1 cellular context compared by ENCODE assay signal in genomic region chr1:28510350-28511223, GRCh38.
TF ChIP-seq lines count a peak whose summit lies in the region.

No MANE protein-coding gene starts in this region.

TF ChIP-seq in HepG2, 621 proteins besides CTCF, POLR2A, EP300 and RAD21 (continued from another document and continues in another):
- TF ChIP-seq MNT (IDR thresholded peaks at IDR 0.05) (no peak), MLLT10 (CRISPR knock-in tag; IDR thresholded peaks at IDR 0.05) (peak; percentile 46; the same call in 1 of the 2 replicates), ZNF598 (CRISPR knock-in tag; IDR thresholded peaks at IDR 0.05; ENCODE audit: borderline replicate concordance) (0 out of 2 replicates have a peak, but pooled peaks have one; percentile 57), HOXA5 (CRISPR knock-in tag; IDR thresholded peaks at IDR 0.05) (0 out of 2 replicates have a peak, but pooled peaks have one; percentile 11), GMEB1 (CRISPR knock-in tag; IDR thresholded peaks at IDR 0.05; ENCODE audit: borderline replicate concordance) (no peak), ZNF678 (CRISPR knock-in tag; IDR thresholded peaks at IDR 0.05) (no peak), ZNF362 (CRISPR knock-in tag; IDR thresholded peaks at IDR 0.05; ENCODE audit: borderline replicate concordance) (no peak), SRSF4 (IDR thresholded peaks at IDR 0.05; ENCODE audit: low read depth, low read length, poor library complexity, severe bottlenecking) (peak; percentile 98), SP2 (CRISPR knock-in tag; IDR thresholded peaks at IDR 0.05) (no peak), MYNN (CRISPR knock-in tag; IDR thresholded peaks at IDR 0.05; ENCODE audit: low read depth) (peak; percentile 32; the same call in 1 of the 2 replicates), ARHGAP35 (CRISPR knock-in tag; IDR thresholded peaks at IDR 0.05; ENCODE audit: borderline replicate concordance) (no peak), ZNF276 (CRISPR knock-in tag; IDR thresholded peaks at IDR 0.05; ENCODE audit: low read depth) (0 out of 2 replicates have a peak, but pooled peaks have one; percentile 11), HNF1A (IDR thresholded peaks at IDR 0.05; ENCODE audit: low read depth) (no peak), HNF1A (CRISPR knock-in tag; IDR thresholded peaks at IDR 0.05; ENCODE audit: borderline replicate concordance) (peak; percentile 41; the same call in 1 of the 2 replicates), ZNF33A (CRISPR knock-in tag; IDR thresholded peaks at IDR 0.05; ENCODE audit: borderline replicate concordance) (no peak), ZFP62 (CRISPR knock-in tag; IDR thresholded peaks at IDR 0.05) (no peak), ZNF7 (CRISPR knock-in tag; IDR thresholded peaks at IDR 0.05) (0 out of 2 replicates have a peak, but pooled peaks have one; percentile 2), RBM22 (optimal IDR thresholded peaks at IDR 0.05; ENCODE audit: low read length) (peak; percentile 100), ZNF136 (CRISPR knock-in tag; IDR thresholded peaks at IDR 0.05; ENCODE audit: low read depth) (0 out of 2 replicates have a peak, but pooled peaks have one; percentile 47), ZSCAN29 (CRISPR knock-in tag; conservative IDR thresholded peaks at IDR 0.05) (no peak), ZNF670 (CRISPR knock-in tag; IDR thresholded peaks at IDR 0.05; ENCODE audit: borderline replicate concordance) (no peak), ZNF841 (CRISPR knock-in tag; IDR thresholded peaks at IDR 0.05; ENCODE audit: borderline replicate concordance) (no peak), CC2D1A (CRISPR knock-in tag; IDR thresholded peaks at IDR 0.05) (0 out of 2 replicates have a peak, but pooled peaks have one; percentile 17), ZSCAN9 (CRISPR knock-in tag; IDR thresholded peaks at IDR 0.05; ENCODE audit: borderline replicate concordance) (no peak), TBX2 (CRISPR knock-in tag; IDR thresholded peaks at IDR 0.05; ENCODE audit: borderline replicate concordance) (peak; percentile 54; the same call in 1 of the 2 replicates), FUBP1 (CRISPR knock-in tag; IDR thresholded peaks at IDR 0.05; ENCODE audit: borderline replicate concordance) (peak; percentile 92; the same call in 1 of the 2 replicates), DNMT3B (CRISPR knock-in tag; conservative IDR thresholded peaks at IDR 0.05) (peak; percentile 77), PRDM15 (CRISPR knock-in tag; IDR thresholded peaks at IDR 0.05) (no peak), TAF1 (CRISPR knock-in tag; IDR thresholded peaks at IDR 0.05) (peak; percentile 28; the same call in 1 of the 2 replicates), HES4 (CRISPR knock-in tag; IDR thresholded peaks at IDR 0.05; ENCODE audit: borderline replicate concordance) (no peak), SMAD9 (CRISPR knock-in tag; IDR thresholded peaks at IDR 0.05) (no peak), GFI1 (CRISPR knock-in tag; IDR thresholded peaks at IDR 0.05; ENCODE audit: borderline replicate concordance) (no peak), SOX13 (IDR thresholded peaks at IDR 0.05) (0 out of 2 replicates have a peak, but pooled peaks have one; percentile 6), SOX13 (CRISPR knock-in tag; conservative IDR thresholded peaks at IDR 0.05 in 1 of 2, IDR thresholded peaks at IDR 0.05 in 1 of 2) (no peak; a peak in 1 of 4 replicates), TMF1 (CRISPR knock-in tag; IDR thresholded peaks at IDR 0.05; ENCODE audit: low read depth) (no peak), SALL2 (CRISPR knock-in tag; IDR thresholded peaks at IDR 0.05) (peak; percentile 13; the same call in 1 of the 2 replicates), TGIF2 (CRISPR knock-in tag; IDR thresholded peaks at IDR 0.05) (peak; percentile 42), AKAP8 (CRISPR knock-in tag; IDR thresholded peaks at IDR 0.05) (peak; percentile 10; the same call in 1 of the 2 replicates), REPIN1 (CRISPR knock-in tag; IDR thresholded peaks at IDR 0.05; ENCODE audit: borderline replicate concordance, low read depth) (peak; percentile 33; the same call in 1 of the 2 replicates), FOSL2 (CRISPR knock-in tag; IDR thresholded peaks at IDR 0.05) (peak; percentile 31; the same call in 1 of the 2 replicates), ARID2 (CRISPR knock-in tag; IDR thresholded peaks at IDR 0.05; ENCODE audit: borderline replicate concordance) (peak; percentile 4; the same call in 1 of the 2 replicates), GATAD1 (CRISPR knock-in tag; IDR thresholded peaks at IDR 0.05) (0 out of 2 replicates have a peak, but pooled peaks have one; percentile 10), ZNF552 (CRISPR knock-in tag; IDR thresholded peaks at IDR 0.05; ENCODE audit: borderline replicate concordance) (no peak), NRL (CRISPR knock-in tag; IDR thresholded peaks at IDR 0.05; ENCODE audit: borderline replicate concordance) (peak; percentile 34; the same call in 1 of the 2 replicates), TEAD3 (CRISPR knock-in tag; optimal IDR thresholded peaks at IDR 0.05; ENCODE audit: borderline replicate concordance) (peak; percentile 5)
